1 cellular context compared by ENCODE assay signal in genomic region chr21:33481314-33481943, GRCh38.
TF ChIP-seq lines count a peak whose summit lies in the region.

No MANE protein-coding gene starts in this region.

TF ChIP-seq in WTC11, 78 proteins besides CTCF, POLR2A, EP300 and RAD21 (continued from another document):
- no peak for TF ChIP-seq ELF4 (CRISPR knock-in tag; IDR thresholded peaks at IDR 0.05; ENCODE audit: low read depth)
- TF ChIP-seq KAT7 (CRISPR knock-in tag; IDR thresholded peaks at IDR 0.05; ENCODE audit: borderline replicate concordance) = no peak
